ENCODE assay signal across 1 cellular context in the genomic region with DNA sequence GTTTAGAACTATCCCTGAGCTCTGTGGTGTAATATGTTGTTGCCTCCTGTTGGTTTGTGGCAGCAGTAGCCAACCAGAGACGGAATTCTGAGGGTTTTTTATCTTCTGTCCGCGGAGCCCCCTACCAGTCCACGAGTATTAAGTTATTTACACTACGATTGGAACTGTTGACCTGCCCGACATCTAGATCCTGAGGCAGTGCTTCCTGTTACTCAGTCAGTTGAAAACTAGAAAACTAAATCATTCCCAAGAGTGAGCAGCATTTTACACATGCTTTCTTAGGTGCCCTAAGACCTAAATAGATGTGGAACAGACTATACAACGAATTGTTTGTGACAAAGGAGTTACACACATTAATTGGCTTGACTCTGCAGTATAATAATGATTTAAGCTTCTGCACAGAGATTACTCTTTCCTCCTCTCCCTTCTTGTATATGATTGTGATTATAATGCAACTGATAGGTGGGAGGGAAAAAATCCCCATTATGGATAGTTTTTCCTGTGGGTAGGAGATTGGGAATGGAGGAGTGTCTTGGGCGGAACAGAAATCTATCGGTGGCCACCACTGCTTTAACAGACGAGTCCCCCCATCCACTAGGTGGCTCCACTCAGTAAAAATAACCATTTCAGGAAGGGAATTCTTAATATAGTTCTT.
TF ChIP-seq lines count a peak whose summit lies in the region.

No MANE protein-coding gene starts in this region.

TF ChIP-seq in GM12878, 131 proteins besides CTCF, POLR2A, EP300 and RAD21:
- TF ChIP-seq ATF7 (IDR thresholded peaks at IDR 0.05; ENCODE audit: low read depth): peak; percentile 22; the same call in 1 of the 2 replicates
- TF ChIP-seq PAX5 (IDR thresholded peaks at IDR 0.05; ENCODE audit: borderline replicate concordance, low read depth, low read length): 0 out of 2 replicates have a peak, but pooled peaks have one; percentile 3
- TF ChIP-seq, protein P1, sequence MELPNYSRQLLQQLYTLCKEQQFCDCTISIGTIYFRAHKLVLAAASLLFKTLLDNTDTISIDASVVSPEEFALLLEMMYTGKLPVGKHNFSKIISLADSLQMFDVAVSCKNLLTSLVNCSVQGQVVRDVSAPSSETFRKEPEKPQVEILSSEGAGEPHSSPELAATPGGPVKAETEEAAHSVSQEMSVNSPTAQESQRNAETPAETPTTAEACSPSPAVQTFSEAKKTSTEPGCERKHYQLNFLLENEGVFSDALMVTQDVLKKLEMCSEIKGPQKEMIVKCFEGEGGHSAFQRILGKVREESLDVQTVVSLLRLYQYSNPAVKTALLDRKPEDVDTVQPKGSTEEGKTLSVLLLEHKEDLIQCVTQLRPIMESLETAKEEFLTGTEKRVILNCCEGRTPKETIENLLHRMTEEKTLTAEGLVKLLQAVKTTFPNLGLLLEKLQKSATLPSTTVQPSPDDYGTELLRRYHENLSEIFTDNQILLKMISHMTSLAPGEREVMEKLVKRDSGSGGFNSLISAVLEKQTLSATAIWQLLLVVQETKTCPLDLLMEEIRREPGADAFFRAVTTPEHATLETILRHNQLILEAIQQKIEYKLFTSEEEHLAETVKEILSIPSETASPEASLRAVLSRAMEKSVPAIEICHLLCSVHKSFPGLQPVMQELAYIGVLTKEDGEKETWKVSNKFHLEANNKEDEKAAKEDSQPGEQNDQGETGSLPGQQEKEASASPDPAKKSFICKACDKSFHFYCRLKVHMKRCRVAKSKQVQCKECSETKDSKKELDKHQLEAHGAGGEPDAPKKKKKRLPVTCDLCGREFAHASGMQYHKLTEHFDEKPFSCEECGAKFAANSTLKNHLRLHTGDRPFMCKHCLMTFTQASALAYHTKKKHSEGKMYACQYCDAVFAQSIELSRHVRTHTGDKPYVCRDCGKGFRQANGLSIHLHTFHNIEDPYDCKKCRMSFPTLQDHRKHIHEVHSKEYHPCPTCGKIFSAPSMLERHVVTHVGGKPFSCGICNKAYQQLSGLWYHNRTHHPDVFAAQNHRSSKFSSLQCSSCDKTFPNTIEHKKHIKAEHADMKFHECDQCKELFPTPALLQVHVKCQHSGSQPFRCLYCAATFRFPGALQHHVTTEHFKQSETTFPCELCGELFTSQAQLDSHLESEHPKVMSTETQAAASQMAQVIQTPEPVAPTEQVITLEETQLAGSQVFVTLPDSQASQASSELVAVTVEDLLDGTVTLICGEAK (IDR thresholded peaks at IDR 0.05; ENCODE audit: borderline replicate concordance): peak; percentile 23; the same call in 1 of the 2 replicates
- TF ChIP-seq, protein P2, sequence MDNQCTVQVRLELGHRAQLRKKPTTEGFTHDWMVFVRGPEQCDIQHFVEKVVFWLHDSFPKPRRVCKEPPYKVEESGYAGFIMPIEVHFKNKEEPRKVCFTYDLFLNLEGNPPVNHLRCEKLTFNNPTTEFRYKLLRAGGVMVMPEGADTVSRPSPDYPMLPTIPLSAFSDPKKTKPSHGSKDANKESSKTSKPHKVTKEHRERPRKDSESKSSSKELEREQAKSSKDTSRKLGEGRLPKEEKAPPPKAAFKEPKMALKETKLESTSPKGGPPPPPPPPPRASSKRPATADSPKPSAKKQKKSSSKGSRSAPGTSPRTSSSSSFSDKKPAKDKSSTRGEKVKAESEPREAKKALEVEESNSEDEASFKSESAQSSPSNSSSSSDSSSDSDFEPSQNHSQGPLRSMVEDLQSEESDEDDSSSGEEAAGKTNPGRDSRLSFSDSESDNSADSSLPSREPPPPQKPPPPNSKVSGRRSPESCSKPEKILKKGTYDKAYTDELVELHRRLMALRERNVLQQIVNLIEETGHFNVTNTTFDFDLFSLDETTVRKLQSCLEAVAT (IDR thresholded peaks at IDR 0.05): peak; percentile 57; the same call in 1 of the 2 replicates
- TF ChIP-seq LARP7 (IDR thresholded peaks at IDR 0.05): no peak
- TF ChIP-seq YBX1 (IDR thresholded peaks at IDR 0.05): no peak
- TF ChIP-seq MXI1 (IDR thresholded peaks at IDR 0.05; ENCODE audit: low read depth, low read length): peak; percentile 7; the same call in 1 of the 2 replicates
- TF ChIP-seq MEF2A (IDR thresholded peaks at IDR 0.05; ENCODE audit: insufficient read depth, low read depth, low read length): 0 out of 2 replicates have a peak, but pooled peaks have one; percentile 54
- TF ChIP-seq IKZF1 (conservative IDR thresholded peaks at IDR 0.05): peak; percentile 64
- 0 out of 2 replicates have a peak, but pooled peaks have one; percentile 8 for TF ChIP-seq TCF7 (IDR thresholded peaks at IDR 0.05; ENCODE audit: borderline replicate concordance)
- peak; percentile 88 to 89 for TF ChIP-seq IKZF2 (IDR thresholded peaks at IDR 0.05)
- TF ChIP-seq FOXM1 (IDR thresholded peaks at IDR 0.05; ENCODE audit: low read depth, low read length): 0 out of 2 replicates have a peak, but pooled peaks have one; percentile 8
- TF ChIP-seq HDGF (IDR thresholded peaks at IDR 0.05): no peak
- TF ChIP-seq SMC3 (IDR thresholded peaks at IDR 0.05; ENCODE audit: borderline replicate concordance, low read length): peak; percentile 53; the same call in 1 of the 2 replicates
- TF ChIP-seq, protein P3, sequence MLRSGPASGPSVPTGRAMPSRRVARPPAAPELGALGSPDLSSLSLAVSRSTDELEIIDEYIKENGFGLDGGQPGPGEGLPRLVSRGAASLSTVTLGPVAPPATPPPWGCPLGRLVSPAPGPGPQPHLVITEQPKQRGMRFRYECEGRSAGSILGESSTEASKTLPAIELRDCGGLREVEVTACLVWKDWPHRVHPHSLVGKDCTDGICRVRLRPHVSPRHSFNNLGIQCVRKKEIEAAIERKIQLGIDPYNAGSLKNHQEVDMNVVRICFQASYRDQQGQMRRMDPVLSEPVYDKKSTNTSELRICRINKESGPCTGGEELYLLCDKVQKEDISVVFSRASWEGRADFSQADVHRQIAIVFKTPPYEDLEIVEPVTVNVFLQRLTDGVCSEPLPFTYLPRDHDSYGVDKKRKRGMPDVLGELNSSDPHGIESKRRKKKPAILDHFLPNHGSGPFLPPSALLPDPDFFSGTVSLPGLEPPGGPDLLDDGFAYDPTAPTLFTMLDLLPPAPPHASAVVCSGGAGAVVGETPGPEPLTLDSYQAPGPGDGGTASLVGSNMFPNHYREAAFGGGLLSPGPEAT (IDR thresholded peaks at IDR 0.05; ENCODE audit: low read depth): peak; percentile 72
- TF ChIP-seq SMARCA5 (IDR thresholded peaks at IDR 0.05): 0 out of 2 replicates have a peak, but pooled peaks have one; percentile 55
- no peak for TF ChIP-seq MTA3 (IDR thresholded peaks at IDR 0.05; ENCODE audit: borderline replicate concordance, low read length)
- no peak for TF ChIP-seq TARDBP (IDR thresholded peaks at IDR 0.05; ENCODE audit: borderline replicate concordance)
- TF ChIP-seq NBN (IDR thresholded peaks at IDR 0.05): peak; percentile 9; the same call in 1 of the 2 replicates
- TF ChIP-seq YY1 (IDR thresholded peaks at IDR 0.05; ENCODE audit: low read depth, low read length): 0 out of 2 replicates have a peak, but pooled peaks have one; percentile 37
